8 cellular contexts compared by ENCODE assay signal in the genomic region with DNA sequence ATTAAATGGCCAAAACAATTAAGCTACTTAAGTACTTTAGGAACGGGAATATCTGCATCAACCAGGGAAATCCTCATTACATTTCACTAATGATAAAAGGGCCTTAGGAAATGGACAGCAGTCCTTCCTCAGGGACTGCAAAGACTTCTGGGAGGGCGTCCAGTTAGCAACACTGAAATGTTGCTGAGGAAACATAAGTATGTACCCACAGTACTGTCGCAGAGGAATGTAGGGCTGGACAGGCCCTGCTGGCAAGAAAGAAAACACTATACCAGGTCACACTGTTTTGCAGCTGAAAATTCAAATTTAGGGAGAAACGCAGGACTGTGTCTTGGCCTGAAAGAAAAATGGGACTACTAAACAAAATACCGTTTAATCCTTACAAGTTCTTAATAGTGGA. TPM values are rescaled to one million over a fixed set of nuclear protein-coding genes. Genes with fewer than 3 reads are reported as not detected.
DNase-seq lines count a peak whose midpoint lies in the region; ATAC-seq and TF ChIP-seq lines count a peak whose summit lies in the region.

No MANE protein-coding gene starts in this region.

- H3K27ac ChIP-seq in BLaER1, result peak overlapping the region; percentile 84
- H3K27ac ChIP-seq in duodenal mucosa (ENCODE audit: low read depth, low read length), result no peak overlapping the region
- H3K27ac ChIP-seq in muscle layer of duodenum (ENCODE audit: low read length), result peak overlapping the region; percentile 96
- no peak overlapping the region for H3K27ac ChIP-seq in Peyer's patch

- peaks cover 63% of the 10 kb centered on the region for H3K4me1 ChIP-seq in BLaER1
- H3K4me1 ChIP-seq in duodenal mucosa (ENCODE audit: control insufficient read depth in 1 of 2, insufficient read depth in 2 of 2, low read length in 2 of 2), result peaks cover 9 to 18% of the 10 kb centered on the region in 2 donors
- H3K4me1 ChIP-seq in muscle layer of duodenum (ENCODE audit: control insufficient read depth in 1 of 2, insufficient read depth in 2 of 2, low read length in 2 of 2), result peaks cover 9 to 18% of the 10 kb centered on the region in 2 donors
- H3K4me1 ChIP-seq in Peyer's patch, result peaks cover 0 to 26% (median 4%) of the 10 kb centered on the region in 4 donors

- DNase-seq in MG63 (no peak), Peyer's patch (no peak), RPMI8226 (no peak)

- H4K20me1 ChIP-seq in BLaER1, result peaks cover 55% of the 10 kb centered on the region

- peak overlapping the region; percentile 97 for H3K4me2 ChIP-seq in BLaER1

- TF ChIP-seq CTCF in Peyer's patch (IDR thresholded peaks at IDR 0.05), result no peak

- peaks cover 30% of the 10 kb centered on the region for H3K36me3 ChIP-seq in BLaER1
- H3K36me3 ChIP-seq in MG63, result peaks cover 49% of the 10 kb centered on the region
- peaks cover 4 to 6% of the 10 kb centered on the region in 2 donors for H3K36me3 ChIP-seq in duodenal mucosa (ENCODE audit: control insufficient read depth in 1 of 2, insufficient read depth in 2 of 2, low read length in 2 of 2)
- peaks cover 4 to 5% of the 10 kb centered on the region in 2 donors for H3K36me3 ChIP-seq in muscle layer of duodenum (ENCODE audit: control insufficient read depth in 1 of 2, insufficient read depth in 2 of 2, low read length in 2 of 2)
- peaks cover 0 to 12% (median 0%) of the 10 kb centered on the region in 3 donors for H3K36me3 ChIP-seq in Peyer's patch

- H3K9ac ChIP-seq in BLaER1 (peak overlapping the region; percentile 88), duodenal mucosa (ENCODE audit: low read depth in 1 of 2, low read length in 2 of 2) (peak overlapping the region in 1 of 2 donors; percentile 87)

- H3K9me3 ChIP-seq in BLaER1 (0 out of 2 replicates have a peak, but pooled peaks cover 8% of the 10 kb centered on the region), MG63 (peaks cover 14% of the 10 kb centered on the region), duodenal mucosa (ENCODE audit: control insufficient read depth in 1 of 2, low read length in 2 of 2) (no peaks in the 10 kb centered on the region), muscle layer of duodenum (ENCODE audit: control insufficient read depth in 1 of 2, low read length in 2 of 2) (no peaks in the 10 kb centered on the region), Peyer's patch (no peaks in the 10 kb centered on the region)

- H3K27me3 ChIP-seq in BLaER1, result no peaks in the 10 kb centered on the region
- H3K27me3 ChIP-seq in MG63, result no peaks in the 10 kb centered on the region
- H3K27me3 ChIP-seq in duodenal mucosa (ENCODE audit: control insufficient read depth in 1 of 2, insufficient read depth in 2 of 2, low read length in 2 of 2), result no peaks in the 10 kb centered on the region
- no peaks in the 10 kb centered on the region for H3K27me3 ChIP-seq in muscle layer of duodenum (ENCODE audit: low read depth, low read length)
- no peaks in the 10 kb centered on the region for H3K27me3 ChIP-seq in Peyer's patch

- no peak for TF ChIP-seq POLR2A in Peyer's patch (IDR thresholded peaks at IDR 0.05)

- H3K4me3 ChIP-seq in BLaER1 (peak overlapping the region; percentile 78), MG63 (peak overlapping the region; percentile 97), duodenal mucosa (ENCODE audit: low read depth in 1 of 2, low read length in 2 of 2) (peak overlapping the region; percentile 89 to 99), muscle layer of duodenum (ENCODE audit: low read depth in 1 of 2, low read length in 2 of 2) (peak overlapping the region; percentile 91 to 93), Peyer's patch (peak overlapping the region in 2 of 4 donors; percentile 91 to 97)

- ATAC-seq in GM21526 (IDR thresholded peaks at IDR 0.05; ENCODE audit: low FRiP score, unreplicated experiment) (no peak), HG03045 (IDR thresholded peaks at IDR 0.05; ENCODE audit: unreplicated experiment) (no peak)

RNA-seq across cellular contexts. Expression of a gene that starts 1.3 kb away (rescaled TPM):
- total RNA-seq in MG63 (2014; rRNA removed; shearing (Covaris generic); ENCODE audit: low replicate concordance), result 96.2 and 153 TPM in 2 replicates
- 10 to 100 TPM; 12.4 to 92.6 (median 36.2) TPM for total RNA-seq in Peyer's patch

RNA-seq across cellular contexts. Expression of a gene that starts 37.7 kb away (rescaled TPM):
- 680 and 772 TPM in 2 replicates for total RNA-seq in MG63 (2014; rRNA removed; shearing (Covaris generic); ENCODE audit: low replicate concordance)
- 100 to 1,000 TPM; 120 to 289 (median 181) TPM for total RNA-seq in Peyer's patch

Comparison
In these comparisons a context has a peak if more than half of its experiments do, and no peak if none do; other contexts are left out.
1. H3K27ac ChIP-seq: peak in BLaER1 (single experiment) and muscle layer of duodenum (single experiment); none in duodenal mucosa (single experiment) and Peyer's patch (0 of 4).